ENCODE assay signal across 8 cellular contexts in genomic region chr11:73141309-73142127, GRCh38. TPM values are rescaled to one million over a fixed set of nuclear protein-coding genes. Genes with fewer than 3 reads are reported as not detected.
A peak's percentile ranks its signal among the peaks of the same experiment; 100 is the strongest.
DNase-seq lines count a peak whose midpoint lies in the region; ATAC-seq and TF ChIP-seq lines count a peak whose summit lies in the region.

No MANE protein-coding gene starts in this region.

- H3K4me1 Mint-ChIP-seq in chondrocyte (ENCODE audit: low read depth): peaks cover 49% of the 10 kb centered on the region

- TF ChIP-seq CTCF in WI38 (IDR thresholded peaks at IDR 0.05; ENCODE audit: low read depth, low read length) (no peak), chondrocyte (IDR thresholded peaks at IDR 0.05) (no peak)

- peaks cover 6% of the 10 kb centered on the region for H3K36me3 Mint-ChIP-seq in chondrocyte (ENCODE audit: low read depth)

- peak overlapping the region; percentile 94 for H3K4me3 Mint-ChIP-seq in chondrocyte (ENCODE audit: unreplicated experiment)

- H3K9me3 Mint-ChIP-seq in chondrocyte (ENCODE audit: low read depth): no peaks in the 10 kb centered on the region

- H3K27me3 Mint-ChIP-seq in chondrocyte (ENCODE audit: low read depth): no peaks in the 10 kb centered on the region

- H3K27ac Mint-ChIP-seq in chondrocyte (ENCODE audit: unreplicated experiment): peak overlapping the region; percentile 97

- peak overlapping the region; percentile 91 for H3K4me3 ChIP-seq in WI38 (ENCODE audit: low read depth, low read length)

- intact Hi-C loops in left colon (cut with DNase I, micrococcal nuclease): no loop called here

- DNase-seq in GM04504 (ENCODE audit: low read depth): peak; percentile 31
- DNase-seq in H4 (ENCODE audit: low spot score): peak; percentile 48
- peak; percentile 83 for DNase-seq in NAMALWA (ENCODE audit: low spot score)
- DNase-seq in chondrocyte (ENCODE audit: low spot score): no peak
- peak; percentile 62 to 79 for DNase-seq in left colon
- DNase-seq in stimulated activated CD4-positive, alpha-beta T cell treated with anti-CD3 and anti-CD28 coated beads, Interleukin-2, amount 100 ng/mL, for 24 hours: peak; percentile 60 to 66
- no peak for DNase-seq in middle frontal gyrus (ENCODE audit: extremely low spot score, low spot score)

- ATAC-seq in left colon: peak; percentile 32

RNA-seq across cellular contexts. Expression of gene FCHSD2, which starts 0.6 kb away (rescaled TPM):
- total RNA-seq in H4 (2014; rRNA removed; shearing (Covaris generic)): 3.7 and 5.0 TPM in 2 replicates
- total RNA-seq in chondrocyte: 38.7 to 69.5 TPM (median 66.8 TPM) in 3 replicates
- total RNA-seq in left colon: 10 to 100 TPM; 20.0 to 22.1 TPM

Comparison
In these comparisons a context has a peak if more than half of its experiments do, and no peak if none do; other contexts are left out.
1. DNase-seq: peak in GM04504 (single experiment), H4 (single experiment), NAMALWA (single experiment), left colon (2 of 2) and stimulated activated CD4-positive, alpha-beta T cell treated with anti-CD3 and anti-CD28 coated beads, Interleukin-2, amount 100 ng/mL, for 24 hours (2 of 2); none in chondrocyte (single experiment) and middle frontal gyrus (single experiment).